ENCODE assay signal across 11 cellular contexts in genomic region chr7:139702811-139703467, GRCh38.
A peak's percentile ranks its signal among the peaks of the same experiment; 100 is the strongest.
DNase-seq lines count a peak whose midpoint lies in the region; ATAC-seq, FAIRE-seq and TF ChIP-seq lines count a peak whose summit lies in the region.
"Had no signal": no experiment of that assay in that cellular context is flagged by ENCODE, and none has a peak within 500 bp of the region (broad histone marks: within the 10 kb centered on the region; RNA-seq: fewer than 3 reads in every experiment).

No MANE protein-coding gene starts in this region.

- DNase-seq in NCI-H2029 treated with DMSO at 0.1 percent for 48 hours (lab: John Stamatoyannopoulos, UW) (peak; percentile 47), NCI-H2029 (lab: John Stamatoyannopoulos, UW) (no peak), endodermal cell (peak; percentile 15), substantia nigra (lab: John Stamatoyannopoulos, UW) (no peak), GOT3 (lab: John Stamatoyannopoulos, UW) (no peak), HTR-8/SVneo (ENCODE audit: insufficient read length, low spot score) (no peak), NCI-H226 (no peak)
- DNase-seq: 8988T had no signal

- no peak for TF ChIP-seq CTCF in endodermal cell (conservative IDR thresholded peaks at IDR 0.05)

- no peaks in the 10 kb centered on the region for H3K9me3 Mint-ChIP-seq in endodermal cell

- no peaks in the 10 kb centered on the region for H3K27me3 ChIP-seq in endodermal cell (ENCODE audit: control insufficient read depth, insufficient read depth, low read length, poor library complexity, severe bottlenecking)
- H3K27me3 ChIP-seq: suprapubic skin had no signal

- FAIRE-seq in HTR-8/SVneo (lab: Jason Lieb, UNC) = no peak
- FAIRE-seq: bronchial epithelial cell had no signal

- peaks cover 63% of the 10 kb centered on the region for H3K36me3 ChIP-seq in endodermal cell (ENCODE audit: control insufficient read depth, insufficient read depth, low read length)
- H3K36me3 ChIP-seq: suprapubic skin had no signal

- peak; percentile 54 for ATAC-seq in HG03025 (IDR thresholded peaks at IDR 0.05; ENCODE audit: low FRiP score, unreplicated experiment)

- no peak overlapping the region for H3K4me3 Mint-ChIP-seq in endodermal cell

- H3K36me3 Mint-ChIP-seq in endodermal cell (ENCODE audit: low read depth) = peaks cover 19% of the 10 kb centered on the region

- H3K4me1 ChIP-seq in endodermal cell (ENCODE audit: control insufficient read depth, insufficient read depth, low read length) = no peaks in the 10 kb centered on the region

- H3K27ac Mint-ChIP-seq in endodermal cell = no peak overlapping the region

- H3K27ac ChIP-seq in endodermal cell (ENCODE audit: low read depth, low read length) (no peak overlapping the region), substantia nigra (ENCODE audit: low read depth, low read length, poor library complexity, severe bottlenecking) (peak overlapping the region; percentile 84)
- H3K27ac ChIP-seq: suprapubic skin had no signal

- H3K4me3 ChIP-seq in endodermal cell (ENCODE audit: low read length) = no peak overlapping the region
- H3K4me3 ChIP-seq: suprapubic skin had no signal

- H3K9ac ChIP-seq in endodermal cell (ENCODE audit: extremely low read depth, low read length, poor library complexity, severe bottlenecking) = no peak overlapping the region

- WGBS in endodermal cell (ENCODE audit: insufficient coverage in 1 of 2, insufficient read length in 1 of 2), 2 experiments = 92 to 100% methylated on average over 5 to 10 of the region's 10 CpGs

- no peaks in the 10 kb centered on the region for H3K9me3 ChIP-seq in endodermal cell (ENCODE audit: control insufficient read depth, low read length)
- H3K9me3 ChIP-seq: suprapubic skin had no signal

- peaks cover 4% of the 10 kb centered on the region for H3K4me1 Mint-ChIP-seq in endodermal cell

- H3K27me3 Mint-ChIP-seq in endodermal cell (ENCODE audit: insufficient read depth) = no peaks in the 10 kb centered on the region

Comparison
In these comparisons a context has a peak if more than half of its experiments do, and no peak if none do; other contexts are left out.
1. DNase-seq: peak in NCI-H2029 treated with DMSO at 0.1 percent for 48 hours (single experiment) and endodermal cell (single experiment); none in NCI-H2029 (single experiment), substantia nigra (0 of 49), GOT3 (single experiment), HTR-8/SVneo (single experiment) and NCI-H226 (single experiment).